Comparison of ENCODE assay signal across 1 cellular context in genomic region chr14:54364555-54365415, GRCh38.
TF ChIP-seq lines count a peak whose summit lies in the region.

No MANE protein-coding gene starts in this region.

TF ChIP-seq in H1, 55 proteins besides CTCF, POLR2A, EP300 and RAD21 (continued from another document):
- TF ChIP-seq KDM4A (IDR thresholded peaks at IDR 0.05; ENCODE audit: low read depth, low read length, severe bottlenecking): no peak
- no peak for TF ChIP-seq FOSL1 (IDR thresholded peaks at IDR 0.05; ENCODE audit: insufficient read depth, low read depth, low read length)
- TF ChIP-seq RBBP5 (IDR thresholded peaks at IDR 0.05; ENCODE audit: borderline replicate concordance, low read depth, low read length): no peak
- no peak for TF ChIP-seq E2F6 (IDR thresholded peaks at IDR 0.05)
- no peak for TF ChIP-seq EZH2 (IDR thresholded peaks at IDR 0.05; ENCODE audit: low read depth, low read length, severe bottlenecking)
- TF ChIP-seq TEAD4 (IDR thresholded peaks at IDR 0.05; ENCODE audit: low read depth, low read length): no peak
- no peak for TF ChIP-seq JUN (IDR thresholded peaks at IDR 0.05; ENCODE audit: low read depth, low read length)
- TF ChIP-seq PHF8 (conservative IDR thresholded peaks at IDR 0.05; ENCODE audit: low read depth, low read length): no peak
- no peak for TF ChIP-seq BCL11A (IDR thresholded peaks at IDR 0.05; ENCODE audit: low read depth in 2 of 2, low read length in 2 of 2)
- no peak for TF ChIP-seq GABPA (IDR thresholded peaks at IDR 0.05; ENCODE audit: borderline replicate concordance, insufficient read depth, low read length)
- TF ChIP-seq JUND (IDR thresholded peaks at IDR 0.05; ENCODE audit: low read length): no peak
